Comparison of ENCODE assay signal across 16 cellular contexts in genomic region chr5:150596313-150596712, GRCh38. TPM values are rescaled to one million over a fixed set of nuclear protein-coding genes. Genes with fewer than 3 reads are reported as not detected.
DNase-seq lines count a peak whose midpoint lies in the region; ATAC-seq and TF ChIP-seq lines count a peak whose summit lies in the region.
"Had no signal": no experiment of that assay in that cellular context is flagged by ENCODE, and none has a peak within 500 bp of the region (broad histone marks: within the 10 kb centered on the region; RNA-seq: fewer than 3 reads in every experiment).

No MANE protein-coding gene starts in this region.

- peak overlapping the region; percentile 95 for H3K27ac Mint-ChIP-seq in chondrocyte (ENCODE audit: unreplicated experiment)
- H3K27ac Mint-ChIP-seq: memory B cell; stimulated activated naive CD8-positive, alpha-beta T cell treated with anti-CD3 and anti-CD28 coated beads, Interleukin-15, Interleukin-2, amounts not matched to agents 100 ng/mL and 50 ng/mL, for 24 hours had no signal

- H3K4me1 Mint-ChIP-seq in chondrocyte (ENCODE audit: low read depth): peaks cover 91% of the 10 kb centered on the region

- no peaks in the 10 kb centered on the region for H3K36me3 ChIP-seq in lung (ENCODE audit: control insufficient read depth in 2 of 2, insufficient read depth in 2 of 2, low read length in 2 of 2)
- H3K36me3 ChIP-seq in subcutaneous abdominal adipose tissue (ENCODE audit: control insufficient read depth in 5 of 5, insufficient read depth in 5 of 5, low read length in 5 of 5): no peaks in the 10 kb centered on the region

- peak overlapping the region in 1 of 5 donors; percentile 33 for H3K9ac ChIP-seq in subcutaneous abdominal adipose tissue (ENCODE audit: low read length in 5 of 5)

- H3K4me3 Mint-ChIP-seq in chondrocyte (ENCODE audit: unreplicated experiment): no peak overlapping the region
- H3K4me3 Mint-ChIP-seq: memory B cell; stimulated activated naive CD8-positive, alpha-beta T cell treated with anti-CD3 and anti-CD28 coated beads, Interleukin-15, Interleukin-2, amounts not matched to agents 100 ng/mL and 50 ng/mL, for 24 hours had no signal

- H3K9me3 ChIP-seq in lung (ENCODE audit: control insufficient read depth in 2 of 2, insufficient read depth in 1 of 2, low read length in 1 of 2): no peaks in the 10 kb centered on the region
- no peaks in the 10 kb centered on the region for H3K9me3 ChIP-seq in subcutaneous abdominal adipose tissue (ENCODE audit: control insufficient read depth in 5 of 5, low read length in 5 of 5)

- ATAC-seq in lung (ENCODE audit: insufficient read depth, low FRiP score): no peak

- DNase-seq in HFF-Myc (ENCODE audit: extremely low read depth, low read depth) (peak; percentile 22), chondrocyte (ENCODE audit: low spot score) (peak; percentile 32), lung (ENCODE audit: low spot score) (no peak), NCI-H2029 (lab: John Stamatoyannopoulos, UW) (no peak), T-helper 2 cell (no peak), HuH-7 (ENCODE audit: low spot score) (no peak)
- DNase-seq in activated CD4-positive, CD25-positive, alpha-beta regulatory T cell treated with anti-CD3 and anti-CD28 coated beads, Interleukin-2, amount 50 U/mL, for 72 hours: no peak
- DNase-seq: activated CD8-positive, alpha-beta memory T cell treated with anti-CD3 and anti-CD28 coated beads for 24 hours; NCI-H146; NCI-H226; NK-92 treated with Interleukin-12 subunit alpha and Interleukin-12 subunit beta, amount 100 ng/mL, for 24 hours; T-helper 1 cell had no signal

- no peaks in the 10 kb centered on the region for H3K27me3 ChIP-seq in lung (ENCODE audit: control insufficient read depth, insufficient read depth)
- no peaks in the 10 kb centered on the region for H3K27me3 ChIP-seq in subcutaneous abdominal adipose tissue (ENCODE audit: control insufficient read depth in 5 of 5, insufficient read depth in 4 of 5, low read length in 5 of 5)

- H3K4me1 ChIP-seq in lung (ENCODE audit: control insufficient read depth in 2 of 2, insufficient read depth in 2 of 2, low read length in 2 of 2) (peaks cover 14 to 29% of the 10 kb centered on the region in 2 donors), subcutaneous abdominal adipose tissue (ENCODE audit: control insufficient read depth in 5 of 5, insufficient read depth in 5 of 5, low read length in 5 of 5) (peaks cover 9 to 83% (median 51%) of the 10 kb centered on the region in 5 donors)

- H3K27me3 Mint-ChIP-seq in chondrocyte (ENCODE audit: low read depth): no peaks in the 10 kb centered on the region
- H3K27me3 Mint-ChIP-seq: stimulated activated naive CD8-positive, alpha-beta T cell treated with anti-CD3 and anti-CD28 coated beads, Interleukin-15, Interleukin-2, amounts not matched to agents 100 ng/mL and 50 ng/mL, for 24 hours had no signal

- WGBS in lung, 2 donors: 82 to 86% methylated on average over 9 of the region's 9 CpGs

- no peaks in the 10 kb centered on the region for H3K36me3 Mint-ChIP-seq in chondrocyte (ENCODE audit: low read depth)
- H3K36me3 Mint-ChIP-seq: memory B cell had no signal

- no peaks in the 10 kb centered on the region for H3K9me3 Mint-ChIP-seq in chondrocyte (ENCODE audit: low read depth)
- H3K9me3 Mint-ChIP-seq: memory B cell; stimulated activated naive CD8-positive, alpha-beta T cell treated with anti-CD3 and anti-CD28 coated beads, Interleukin-15, Interleukin-2, amounts not matched to agents 100 ng/mL and 50 ng/mL, for 24 hours had no signal

- H3K4me3 ChIP-seq in HFF-Myc (replicated peaks; ENCODE audit: low read depth, low read length) (no peak overlapping the region), lung (no peak overlapping the region), subcutaneous abdominal adipose tissue (ENCODE audit: low read depth in 1 of 5, low read length in 5 of 5) (no peak overlapping the region)

- H3K27ac ChIP-seq in lung (ENCODE audit: low read depth in 1 of 2, low read length in 1 of 2): peak overlapping the region; percentile 50 to 65
- H3K27ac ChIP-seq in subcutaneous abdominal adipose tissue (ENCODE audit: low read depth, low read length): peak overlapping the region; percentile 74

- TF ChIP-seq CTCF in HFF-Myc (IDR thresholded peaks at IDR 0.05; ENCODE audit: low read depth, low read length, missing control alignments): no peak
- TF ChIP-seq CTCF in chondrocyte (IDR thresholded peaks at IDR 0.05): no peak
- no peak for TF ChIP-seq CTCF in lung (IDR thresholded peaks at IDR 0.05; ENCODE audit: control extremely low read depth, extremely low read depth)

RNA-seq across cellular contexts. Expression of gene SYNPO, which starts 44.1 kb away (rescaled TPM):
- 156 to 198 TPM (median 195 TPM) in 3 replicates for total RNA-seq in chondrocyte
- total RNA-seq in lung: 100 to 1,000 TPM in 1 of 2 donors, 10 to 100 TPM in 1; 10.3 to 111 TPM
- polyA plus RNA-seq in lung: 10 to 100 TPM; 41.0 to 43.8 TPM
- polyA plus RNA-seq: neural cell had no signal

Comparison
In these comparisons a context has a peak if more than half of its experiments do, and no peak if none do; other contexts are left out.
1. DNase-seq: peak in HFF-Myc (single experiment) and chondrocyte (single experiment); none in lung (single experiment), activated CD4-positive, CD25-positive, alpha-beta regulatory T cell treated with anti-CD3 and anti-CD28 coated beads, Interleukin-2, amount 50 U/mL, for 72 hours (single experiment), NCI-H2029 (single experiment), T-helper 2 cell (0 of 5) and HuH-7 (single experiment).